ENCODE assay signal across 20 cellular contexts in the genomic region with DNA sequence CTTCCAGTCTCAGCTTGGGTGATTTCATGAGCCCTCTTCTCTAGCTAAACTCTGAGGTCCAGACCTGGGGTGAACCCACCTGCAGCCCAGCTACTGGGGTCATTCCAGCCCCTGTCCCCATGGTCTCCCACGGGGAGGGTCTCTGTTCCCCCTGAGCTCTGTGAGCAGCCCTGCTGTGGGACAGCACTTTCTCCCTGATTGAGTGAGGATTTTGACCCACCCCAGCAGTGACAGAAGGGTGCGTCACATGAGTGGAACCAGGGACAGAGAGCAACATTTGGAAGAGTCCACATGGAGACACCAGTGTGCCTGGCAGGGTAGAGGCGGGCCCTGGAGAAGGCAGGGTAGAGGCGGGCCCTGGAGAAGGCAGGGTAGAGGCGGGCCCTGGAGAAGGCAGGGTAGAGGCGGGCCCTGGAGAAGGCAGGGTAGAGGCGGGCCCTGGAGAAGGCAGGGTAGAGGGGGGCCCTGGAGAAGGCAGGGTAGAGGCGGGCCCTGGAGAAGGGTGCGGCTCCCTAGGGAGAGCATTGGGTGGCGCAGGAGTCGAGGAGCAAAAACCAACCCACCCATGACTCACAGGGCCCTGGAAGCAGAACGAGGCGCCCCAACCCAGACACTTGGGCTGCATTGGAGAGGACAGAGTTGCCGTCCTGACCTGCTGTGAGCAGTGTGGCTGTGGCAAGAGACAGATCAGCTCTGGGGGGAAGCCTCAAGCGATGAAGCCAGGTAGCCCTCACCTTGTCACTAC.
DNase-seq lines count a peak whose midpoint lies in the region; ATAC-seq and TF ChIP-seq lines count a peak whose summit lies in the region.
"Had no signal": no experiment of that assay in that cellular context is flagged by ENCODE, and none has a peak within 500 bp of the region (broad histone marks: within the 10 kb centered on the region; RNA-seq: fewer than 3 reads in every experiment).

No MANE protein-coding gene starts in this region.

- no peaks in the 10 kb centered on the region for H3K79me2 ChIP-seq in KMS-11 (ENCODE audit: insufficient read depth, low read depth)

- H3K9me3 Mint-ChIP-seq in glutamatergic neuron (ENCODE audit: unreplicated experiment): peaks cover 1% of the 10 kb centered on the region
- H3K9me3 Mint-ChIP-seq in activated naive CD4-positive, alpha-beta T cell treated with anti-CD3 and anti-CD28 coated beads, Interleukin-2, amount 10 ng/mL, durations not matched to agents 7 days and 5 days: no peaks in the 10 kb centered on the region
- H3K9me3 Mint-ChIP-seq: memory B cell; stimulated activated memory B cell treated with anti-CD40 and anti-IgM and Interleukin-4, amounts not matched to agents 10 μg/mL and 1 μg/mL and 100 μg/mL, for 72 hours; T-cell had no signal

- peaks cover 3% of the 10 kb centered on the region for H3K27me3 Mint-ChIP-seq in glutamatergic neuron (ENCODE audit: unreplicated experiment)
- H3K27me3 Mint-ChIP-seq in activated naive CD4-positive, alpha-beta T cell treated with anti-CD3 and anti-CD28 coated beads, Interleukin-2, amount 10 ng/mL, durations not matched to agents 7 days and 5 days: peaks cover 15% of the 10 kb centered on the region

- intact Hi-C loops in thyroid gland (cut with DNase I): no loop called here
- intact Hi-C loops in sigmoid colon (cut with DNase I): no loop called here

- peak in 1 of 2 donors; percentile 24 for TF ChIP-seq POLR2A in Peyer's patch (IDR thresholded peaks at IDR 0.05)
- no peak for TF ChIP-seq POLR2A in thyroid gland (IDR thresholded peaks at IDR 0.05)
- no peak for TF ChIP-seq POLR2A in sigmoid colon (IDR thresholded peaks at IDR 0.05)

- H3K27me3 ChIP-seq in KMS-11 (ENCODE audit: insufficient read depth, low read depth): no peaks in the 10 kb centered on the region
- no peaks in the 10 kb centered on the region for H3K27me3 ChIP-seq in Peyer's patch
- no peaks in the 10 kb centered on the region for H3K27me3 ChIP-seq in thyroid gland
- H3K27me3 ChIP-seq in sigmoid colon: peaks cover 0 to 5% (median 0%) of the 10 kb centered on the region in 3 donors

- no peak overlapping the region for H3K27ac Mint-ChIP-seq in glutamatergic neuron (ENCODE audit: unreplicated experiment)
- H3K27ac Mint-ChIP-seq in activated naive CD4-positive, alpha-beta T cell treated with anti-CD3 and anti-CD28 coated beads, Interleukin-2, amount 10 ng/mL, durations not matched to agents 7 days and 5 days: no peak overlapping the region
- H3K27ac Mint-ChIP-seq: HFFc6; memory B cell; stimulated activated memory B cell treated with anti-CD40 and anti-IgM and Interleukin-4, amounts not matched to agents 10 μg/mL and 1 μg/mL and 100 μg/mL, for 72 hours; T-cell had no signal

- WGBS in thyroid gland, 2 donors: 77 to 79% methylated on average over 15 of the region's 15 CpGs
- WGBS in sigmoid colon, 2 donors: 23 to 70% methylated on average over 13 to 15 of the region's 15 CpGs

- H3K9ac ChIP-seq in KMS-11: peak overlapping the region; percentile 37; the same call in 1 of the 2 replicates
- H3K9ac ChIP-seq: BLaER1 had no signal

- no peaks in the 10 kb centered on the region for H4K20me1 ChIP-seq in KMS-11 (ENCODE audit: insufficient read depth)
- H4K20me1 ChIP-seq: BLaER1 had no signal

- H3K4me2 ChIP-seq in KMS-11: peak overlapping the region; percentile 66
- H3K4me2 ChIP-seq: BLaER1 had no signal

- H3K4me1 ChIP-seq in KMS-11 (ENCODE audit: low read depth, poor library complexity, severe bottlenecking): peaks cover 41% of the 10 kb centered on the region
- no peaks in the 10 kb centered on the region for H3K4me1 ChIP-seq in Peyer's patch
- peaks cover 6 to 8% of the 10 kb centered on the region in 2 donors for H3K4me1 ChIP-seq in thyroid gland
- H3K4me1 ChIP-seq in sigmoid colon: peaks cover 0 to 18% (median 10%) of the 10 kb centered on the region in 4 donors

- no peak overlapping the region for H3K4me3 ChIP-seq in KMS-11 (IDR thresholded peaks at IDR 0.05; ENCODE audit: insufficient read depth, low read depth, low read length)
- H3K4me3 ChIP-seq in Peyer's patch: no peak overlapping the region
- H3K4me3 ChIP-seq in thyroid gland (replicated peaks in 1 of 3): no peak overlapping the region
- no peak overlapping the region for H3K4me3 ChIP-seq in sigmoid colon
- H3K4me3 ChIP-seq: BLaER1 had no signal

- no peak for TF ChIP-seq EP300 in sigmoid colon (IDR thresholded peaks at IDR 0.05)

- TF ChIP-seq CTCF in KMS-11 (conservative IDR thresholded peaks at IDR 0.05; ENCODE audit: low read depth, low read length) (no peak), Peyer's patch (IDR thresholded peaks at IDR 0.05) (peak in 2 of 6 experiments; percentile 20), glutamatergic neuron (IDR thresholded peaks at IDR 0.05; ENCODE audit: partially characterized antibody, unreplicated experiment) (no peak), thyroid gland (IDR thresholded peaks at IDR 0.05) (no peak), sigmoid colon (IDR thresholded peaks at IDR 0.05) (no peak)

- H3K27ac ChIP-seq in KMS-11 (peak overlapping the region; percentile 65), Peyer's patch (peak overlapping the region in 1 of 4 donors; percentile 0), thyroid gland (no peak overlapping the region), sigmoid colon (no peak overlapping the region)
- H3K27ac ChIP-seq: BLaER1 had no signal

- H3K4me3 Mint-ChIP-seq in glutamatergic neuron (ENCODE audit: unreplicated experiment): peak overlapping the region; percentile 38
- H3K4me3 Mint-ChIP-seq in activated naive CD4-positive, alpha-beta T cell treated with anti-CD3 and anti-CD28 coated beads, Interleukin-2, amount 10 ng/mL, durations not matched to agents 7 days and 5 days: no peak overlapping the region
- H3K4me3 Mint-ChIP-seq: HFFc6; memory B cell; stimulated activated memory B cell treated with anti-CD40 and anti-IgM and Interleukin-4, amounts not matched to agents 10 μg/mL and 1 μg/mL and 100 μg/mL, for 72 hours; T-cell had no signal

- DNase-seq in Peyer's patch: peak in 2 of 3 donors; percentile 79 to 80
- no peak for DNase-seq in glutamatergic neuron
- DNase-seq in thyroid gland: peak; percentile 31 to 63
- no peak for DNase-seq in sigmoid colon
- DNase-seq in activated naive CD4-positive, alpha-beta T cell treated with anti-CD3 and anti-CD28 coated beads, Interleukin-2, amount 10 ng/mL, durations not matched to agents 7 days and 5 days: no peak
- DNase-seq in NCI-H1930 (lab: John Stamatoyannopoulos, UW): no peak
- no peak for DNase-seq in stimulated activated naive CD8-positive, alpha-beta T cell treated with anti-CD3 and anti-CD28 coated beads, Interleukin-15, Interleukin-2, amounts not matched to agents 100 U/mL and 50 U/mL, for 24 hours
- DNase-seq: activated naive CD4-positive, alpha-beta T cell treated with anti-CD3 and anti-CD28 coated beads, Interleukin-2, amount 50 U/mL, for 16 hours; EL; HFFc6; KBM-7; NCI-H2029 treated with DMSO at 0.1 percent for 48 hours; NCI-H774; nucleus accumbens; T-cell had no signal

- no peaks in the 10 kb centered on the region for H3K36me3 Mint-ChIP-seq in glutamatergic neuron (ENCODE audit: unreplicated experiment)
- no peaks in the 10 kb centered on the region for H3K36me3 Mint-ChIP-seq in activated naive CD4-positive, alpha-beta T cell treated with anti-CD3 and anti-CD28 coated beads, Interleukin-2, amount 10 ng/mL, durations not matched to agents 7 days and 5 days
- H3K36me3 Mint-ChIP-seq: memory B cell; stimulated activated memory B cell treated with anti-CD40 and anti-IgM and Interleukin-4, amounts not matched to agents 10 μg/mL and 1 μg/mL and 100 μg/mL, for 72 hours; T-cell had no signal

- H3K36me3 ChIP-seq in KMS-11 (ENCODE audit: insufficient read depth) (no peaks in the 10 kb centered on the region), Peyer's patch (no peaks in the 10 kb centered on the region), thyroid gland (no peaks in the 10 kb centered on the region), sigmoid colon (no peaks in the 10 kb centered on the region)
- H3K36me3 ChIP-seq: BLaER1 had no signal

- peaks cover 30% of the 10 kb centered on the region for H3K4me1 Mint-ChIP-seq in glutamatergic neuron (ENCODE audit: low read depth, unreplicated experiment)
- no peaks in the 10 kb centered on the region for H3K4me1 Mint-ChIP-seq in activated naive CD4-positive, alpha-beta T cell treated with anti-CD3 and anti-CD28 coated beads, Interleukin-2, amount 10 ng/mL, durations not matched to agents 7 days and 5 days
- H3K4me1 Mint-ChIP-seq: memory B cell had no signal

- CTCF ChIA-PET in activated naive CD4-positive, alpha-beta T cell treated with anti-CD3 and anti-CD28 coated beads, Interleukin-2, amount 10 ng/mL, durations not matched to agents 7 days and 5 days (lab: Charles Lee): no interaction called here

- no peaks in the 10 kb centered on the region for H3K9me3 ChIP-seq in Peyer's patch
- H3K9me3 ChIP-seq in thyroid gland: no peaks in the 10 kb centered on the region
- no peaks in the 10 kb centered on the region for H3K9me3 ChIP-seq in sigmoid colon
- H3K9me3 ChIP-seq: BLaER1 had no signal

- no peak overlapping the region; the same call in 1 of the 2 replicates for H2AFZ ChIP-seq in KMS-11 (ENCODE audit: low read depth)

- ATAC-seq in stimulated activated naive CD8-positive, alpha-beta T cell treated with anti-CD3 and anti-CD28 coated beads, Interleukin-15, Interleukin-2, amounts not matched to agents 100 U/mL and 50 U/mL, for 24 hours: no peak
- ATAC-seq: activated CD4-positive, CD25-positive, alpha-beta regulatory T cell treated with anti-CD3 and anti-CD28 coated beads, Interleukin-2, amount 50 U/mL, for 24 hours; stimulated activated memory B cell treated with anti-CD40 and anti-IgM and Interleukin-4, amounts not matched to agents 10 μg/mL and 1 μg/mL and 100 μg/mL, for 72 hours; T-cell had no signal

Comparison
In these comparisons a context has a peak if more than half of its experiments do, and no peak if none do; other contexts are left out.
1. DNase-seq: peak in Peyer's patch (2 of 3) and thyroid gland (2 of 2); none in glutamatergic neuron (single experiment), sigmoid colon (single experiment), activated naive CD4-positive, alpha-beta T cell treated with anti-CD3 and anti-CD28 coated beads, Interleukin-2, amount 10 ng/mL, durations not matched to agents 7 days and 5 days (single experiment), NCI-H1930 (0 of 2) and stimulated activated naive CD8-positive, alpha-beta T cell treated with anti-CD3 and anti-CD28 coated beads, Interleukin-15, Interleukin-2, amounts not matched to agents 100 U/mL and 50 U/mL, for 24 hours (single experiment).